Comparison of ENCODE assay signal across 28 cellular contexts in genomic region chr18:48977914-48978313, GRCh38. TPM values are rescaled to one million over a fixed set of nuclear protein-coding genes. Genes with fewer than 3 reads are reported as not detected.
A peak's percentile ranks its signal among the peaks of the same experiment; 100 is the strongest.
DNase-seq lines count a peak whose midpoint lies in the region; ATAC-seq lines count a peak whose summit lies in the region.
"Had no signal": no experiment of that assay in that cellular context is flagged by ENCODE, and none has a peak within 500 bp of the region (broad histone marks: within the 10 kb centered on the region; RNA-seq: fewer than 3 reads in every experiment).

No MANE protein-coding gene starts in this region.

- no peak overlapping the region for H3K14ac ChIP-seq in neuronal stem cell (ENCODE audit: low read length)

- H3K9me3 Mint-ChIP-seq in activated T-cell treated with anti-CD3 and anti-CD28 coated beads, Interleukin-2, amount 50 U/mL, for 4 hours: no peaks in the 10 kb centered on the region
- H3K9me3 Mint-ChIP-seq in immature natural killer cell: peaks cover 0 to under 1% (median 0%) of the 10 kb centered on the region in 6 donors

- H3K9me3 ChIP-seq in neuronal stem cell (replicated peaks in 1 of 2; ENCODE audit: control insufficient read depth in 2 of 2, insufficient read depth in 1 of 2, low read depth in 1 of 2, low read length in 2 of 2): peaks cover 0 to 8% of the 10 kb centered on the region in 2 donors
- H3K9me3 ChIP-seq: SK-N-SH had no signal

- no peak overlapping the region for H3K4ac ChIP-seq in neuronal stem cell (ENCODE audit: low read length)

- no peak overlapping the region for H3K4me2 ChIP-seq in neuronal stem cell (ENCODE audit: insufficient read depth, low read length, poor library complexity, severe bottlenecking)
- H3K4me2 ChIP-seq: SK-N-SH had no signal

- peak overlapping the region; percentile 25 for H3K18ac ChIP-seq in neuronal stem cell (ENCODE audit: low read length)

- H2AFZ ChIP-seq in neuronal stem cell (ENCODE audit: low read length): no peak overlapping the region

- WGBS in neuronal stem cell (ENCODE audit: extremely low coverage in 2 of 2, insufficient read length in 2 of 2, insufficient replicate concordance in 1 of 2), 2 donors: no CpG with 5 or more reads among the region's 9 CpGs

- H2BK12ac ChIP-seq in neuronal stem cell (ENCODE audit: low read length): no peak overlapping the region

- peak overlapping the region; percentile 2 for H3K4me3 Mint-ChIP-seq in activated T-cell treated with anti-CD3 and anti-CD28 coated beads, Interleukin-2, amount 50 U/mL, for 4 hours
- peak overlapping the region in 3 of 5 donors; percentile 9 to 33 (median 15) for H3K4me3 Mint-ChIP-seq in immature natural killer cell

- no peak overlapping the region for H2AK5ac ChIP-seq in neuronal stem cell (ENCODE audit: low read depth, low read length)

- DNase-seq in activated T-cell treated with anti-CD3 and anti-CD28 coated beads, Interleukin-2, amount 50 U/mL, for 4 hours: no peak
- no peak for DNase-seq in activated T-cell treated with anti-CD3 and anti-CD28 coated beads, Interleukin-2, amount 50 U/mL, for 1 hour
- DNase-seq in immature natural killer cell (no peak), neuronal stem cell (ENCODE audit: low spot score) (no peak), A172 (ENCODE audit: low spot score) (no peak)
- DNase-seq: ACHN, COR-L47, DMS 273 treated with DMSO at 0.1 percent for 48 hours, DMS79, EL, GDM1, GOT3, KBM-7, MV-4-11, NCI-H1105, NCI-H1436 treated with DMSO at 0.1 percent for 48 hours, NCI-H187 treated with DMSO at 0.1 percent for 48 hours, NCI-H2171 treated with DMSO at 0.1 percent for 48 hours, NCI-H345, NCI-H510A treated with DMSO at 0.1 percent for 48 hours, NCI-H748 treated with DMSO at 0.1 percent for 48 hours, PC-3, SK-N-SH had no signal

- H3K4me1 Mint-ChIP-seq in activated T-cell treated with anti-CD3 and anti-CD28 coated beads, Interleukin-2, amount 50 U/mL, for 4 hours (ENCODE audit: low read depth): peaks cover 9% of the 10 kb centered on the region
- peaks cover 19 to 23% of the 10 kb centered on the region in 2 donors for H3K4me1 Mint-ChIP-seq in immature natural killer cell

- H2BK5ac ChIP-seq in neuronal stem cell (ENCODE audit: low read length): no peak overlapping the region

- H3K27ac ChIP-seq in neuronal stem cell (replicated peaks; ENCODE audit: low read length): no peak overlapping the region
- H3K27ac ChIP-seq: 22Rv1 had no signal

- no peaks in the 10 kb centered on the region for H3K79me1 ChIP-seq in neuronal stem cell (ENCODE audit: low read depth, low read length)

- no peak overlapping the region for H3K23ac ChIP-seq in neuronal stem cell (ENCODE audit: low read depth, low read length, poor library complexity)

- H4K8ac ChIP-seq in neuronal stem cell (ENCODE audit: low read depth, low read length): no peak overlapping the region

- peaks cover 16% of the 10 kb centered on the region for H3K27me3 Mint-ChIP-seq in activated T-cell treated with anti-CD3 and anti-CD28 coated beads, Interleukin-2, amount 50 U/mL, for 4 hours (ENCODE audit: low read depth)
- H3K27me3 Mint-ChIP-seq in immature natural killer cell (ENCODE audit: low read depth in 3 of 3): peaks cover 6 to 11% (median 10%) of the 10 kb centered on the region in 3 donors

- no peak for ATAC-seq in activated T-cell treated with anti-CD3 and anti-CD28 coated beads, Interleukin-2, amount 50 U/mL, for 4 hours
- ATAC-seq in HG03460 (IDR thresholded peaks at IDR 0.05; ENCODE audit: unreplicated experiment): no peak
- ATAC-seq in GM18909 (IDR thresholded peaks at IDR 0.05; ENCODE audit: poor library complexity, unreplicated experiment): no peak
- ATAC-seq: GM12878, HCT116, PC-3 had no signal

- no peak overlapping the region for H3K9ac ChIP-seq in neuronal stem cell (ENCODE audit: low read depth, low read length, poor library complexity)
- H3K9ac ChIP-seq: SK-N-SH had no signal

- no peak overlapping the region for H3K27ac Mint-ChIP-seq in immature natural killer cell

- peaks cover 3 to 55% (median 35%) of the 10 kb centered on the region in 3 experiments for H3K27me3 ChIP-seq in neuronal stem cell (ENCODE audit: control insufficient read depth in 3 of 3, insufficient read depth in 3 of 3, low read depth in 1 of 3, low read length in 3 of 3)

- no peak overlapping the region for H2BK120ac ChIP-seq in neuronal stem cell (ENCODE audit: low read depth, low read length)

- no peak overlapping the region for H4K91ac ChIP-seq in neuronal stem cell (ENCODE audit: low read depth, low read length, poor library complexity)

- peaks cover 6 to 13% of the 10 kb centered on the region in 2 donors for H3K4me1 ChIP-seq in neuronal stem cell (ENCODE audit: control insufficient read depth in 2 of 2, insufficient read depth in 1 of 2, low read depth in 1 of 2, low read length in 2 of 2)

- H2BK15ac ChIP-seq in neuronal stem cell (ENCODE audit: low read length): no peak overlapping the region

- no peaks in the 10 kb centered on the region for H3K36me3 Mint-ChIP-seq in activated T-cell treated with anti-CD3 and anti-CD28 coated beads, Interleukin-2, amount 50 U/mL, for 4 hours (ENCODE audit: insufficient read depth)
- H3K36me3 Mint-ChIP-seq in immature natural killer cell: no peaks in the 10 kb centered on the region

- H3K4me3 ChIP-seq in neuronal stem cell (ENCODE audit: low read length in 2 of 2): no peak overlapping the region
- H3K4me3 ChIP-seq: GM12878 had no signal

- H3K36me3 ChIP-seq in neuronal stem cell (replicated peaks in 1 of 2; ENCODE audit: control insufficient read depth in 2 of 2, insufficient read depth in 2 of 2, low read length in 2 of 2): no peaks in the 10 kb centered on the region

RNA-seq across cellular contexts. Expression of gene SMAD7, which starts 27.1 kb away (rescaled TPM):
- total RNA-seq in activated T-cell treated with anti-CD3 and anti-CD28 coated beads, Interleukin-2, amount 50 U/mL, for 4 hours: 10 to 100 TPM in 1 of 3 donors, 1 to 10 TPM in 2; 8.0 to 13.6 (median 9.6) TPM
- 10 to 100 TPM; 10.1 to 17.4 (median 12.3) TPM for polyA plus RNA-seq in immature natural killer cell
- polyA plus RNA-seq in neuronal stem cell (2013, experiment 1 of 2): 0.57 TPM
- 0.79 TPM for polyA plus RNA-seq in neuronal stem cell (2013, experiment 2 of 2)
- 6.2 and 8.5 TPM in 2 replicates for total RNA-seq in A172 (2014; rRNA removed; shearing (Covaris generic))
